9 cellular contexts compared by ENCODE assay signal in the genomic region with DNA sequence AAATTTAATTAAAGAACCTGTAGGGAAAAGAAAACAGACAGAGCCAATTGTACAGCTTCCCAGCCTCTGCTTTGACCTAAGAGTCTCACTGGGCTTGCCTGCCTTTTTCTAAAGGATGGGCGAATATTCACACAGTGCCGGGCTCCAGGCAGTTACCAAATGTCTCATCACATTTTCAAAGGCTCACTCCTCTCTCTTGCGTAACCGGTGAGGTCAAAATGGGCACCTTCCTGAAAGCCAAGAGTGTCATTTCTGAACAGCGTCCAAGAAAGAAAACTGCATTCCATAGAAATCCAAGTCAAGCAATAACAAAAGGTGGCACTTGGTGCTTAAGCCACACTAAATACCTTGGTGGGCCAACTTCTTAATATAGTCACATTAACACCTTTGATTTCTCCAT. TPM values are rescaled to one million over a fixed set of nuclear protein-coding genes. Genes with fewer than 3 reads are reported as not detected.
DNase-seq lines count a peak whose midpoint lies in the region; ATAC-seq and TF ChIP-seq lines count a peak whose summit lies in the region.
"Had no signal": no experiment of that assay in that cellular context is flagged by ENCODE, and none has a peak within 500 bp of the region (broad histone marks: within the 10 kb centered on the region; RNA-seq: fewer than 3 reads in every experiment).

No MANE protein-coding gene starts in this region.

- DNase-seq in ELR (ENCODE audit: low read depth), result peak; percentile 61
- DNase-seq in RWPE2 (ENCODE audit: low spot score), result no peak
- DNase-seq in fibroblast of the aortic adventitia (ENCODE audit: low read depth), result peak; percentile 59
- DNase-seq in trophoblast cell, result peak; percentile 19 to 59
- no peak for DNase-seq in T-helper 2 cell treated with Interferon-gamma antibody and Interleukin-4, amounts not matched to agents 5 μg/mL and 100 μg/mL, for 36 hours (ENCODE audit: low spot score)
- no peak for DNase-seq in NCI-H2081 treated with DMSO at 0.1 percent for 48 hours (lab: John Stamatoyannopoulos, UW)
- DNase-seq: activated T-cell treated with anti-CD3 and anti-CD28 coated beads for 4 hours had no signal

- H3K4ac ChIP-seq in trophoblast cell (ENCODE audit: low read depth, low read length), result no peak overlapping the region

- H3K27ac ChIP-seq in RWPE2 (ENCODE audit: poor library complexity, severe bottlenecking) (no peak overlapping the region), trophoblast cell (ENCODE audit: low read depth, low read length) (no peak overlapping the region)

- H3K4me1 Mint-ChIP-seq in T-helper 2 cell treated with Interferon-gamma antibody and Interleukin-4, amounts not matched to agents 5 μg/mL and 100 μg/mL, for 36 hours (ENCODE audit: low read depth), result no peaks in the 10 kb centered on the region

- no peak overlapping the region for H3K4me2 ChIP-seq in trophoblast cell (ENCODE audit: low read length)

- no peaks in the 10 kb centered on the region for H3K79me1 ChIP-seq in trophoblast cell (ENCODE audit: low read length)

- H2BK5ac ChIP-seq in trophoblast cell (ENCODE audit: low read depth, low read length, poor library complexity), result no peak overlapping the region

- no peak overlapping the region for H3K14ac ChIP-seq in trophoblast cell (ENCODE audit: low read length)

- WGBS in trophoblast cell (ENCODE audit: extremely low coverage, insufficient coverage, insufficient read length), result no CpG with 5 or more reads among the region's 5 CpGs

- H3K27ac Mint-ChIP-seq in T-helper 2 cell treated with Interferon-gamma antibody and Interleukin-4, amounts not matched to agents 5 μg/mL and 100 μg/mL, for 36 hours, result no peak overlapping the region

- no peaks in the 10 kb centered on the region for H3K36me3 ChIP-seq in RWPE2 (ENCODE audit: low read depth)
- no peaks in the 10 kb centered on the region for H3K36me3 ChIP-seq in trophoblast cell (ENCODE audit: control insufficient read depth in 1 of 2, insufficient read depth in 2 of 2, low read length in 2 of 2)

- H4K91ac ChIP-seq in trophoblast cell (ENCODE audit: low read depth, low read length), result no peak overlapping the region

- ATAC-seq in RWPE2 (ENCODE audit: low read depth) (peak; percentile 77), HG02763 (IDR thresholded peaks at IDR 0.05; ENCODE audit: unreplicated experiment) (no peak), GM21381 (IDR thresholded peaks at IDR 0.05; ENCODE audit: unreplicated experiment) (no peak)

- H3K4me3 ChIP-seq in RWPE2 (ENCODE audit: severe bottlenecking) (no peak overlapping the region), fibroblast of the aortic adventitia (ENCODE audit: low read depth, low read length) (no peak overlapping the region), trophoblast cell (ENCODE audit: low read depth, low read length) (no peak overlapping the region)

- TF ChIP-seq CTCF in RWPE2 (IDR thresholded peaks at IDR 0.05; ENCODE audit: poor library complexity, severe bottlenecking), result no peak
- no peak for TF ChIP-seq CTCF in fibroblast of the aortic adventitia (IDR thresholded peaks at IDR 0.05; ENCODE audit: insufficient read depth, low read length)

- H3K23ac ChIP-seq in trophoblast cell (ENCODE audit: low read length), result no peak overlapping the region

- H4K12ac ChIP-seq in trophoblast cell (ENCODE audit: low read depth, low read length), result no peak overlapping the region

- H3K79me2 ChIP-seq in trophoblast cell (ENCODE audit: control insufficient read depth, insufficient read depth, low read length, poor library complexity), result no peaks in the 10 kb centered on the region

- no peak overlapping the region for H2BK12ac ChIP-seq in trophoblast cell (ENCODE audit: low read length)

- H3K27me3 Mint-ChIP-seq in T-helper 2 cell treated with Interferon-gamma antibody and Interleukin-4, amounts not matched to agents 5 μg/mL and 100 μg/mL, for 36 hours (ENCODE audit: low read depth), result peaks cover 22% of the 10 kb centered on the region

- H3K9me3 Mint-ChIP-seq in T-helper 2 cell treated with Interferon-gamma antibody and Interleukin-4, amounts not matched to agents 5 μg/mL and 100 μg/mL, for 36 hours, result no peaks in the 10 kb centered on the region

- peaks cover 13% of the 10 kb centered on the region for H3K4me1 ChIP-seq in RWPE2 (ENCODE audit: insufficient read depth, poor library complexity, severe bottlenecking)
- H3K4me1 ChIP-seq in trophoblast cell (ENCODE audit: control insufficient read depth in 1 of 2, insufficient read depth in 2 of 2, low read length in 2 of 2), result peaks cover 0 to 2% of the 10 kb centered on the region in 2 experiments

- no peak overlapping the region for H2AFZ ChIP-seq in trophoblast cell (ENCODE audit: insufficient read depth, low read length, poor library complexity)

- no peaks in the 10 kb centered on the region for H3K36me3 Mint-ChIP-seq in T-helper 2 cell treated with Interferon-gamma antibody and Interleukin-4, amounts not matched to agents 5 μg/mL and 100 μg/mL, for 36 hours (ENCODE audit: low read depth)

- no peaks in the 10 kb centered on the region for H3K9me3 ChIP-seq in RWPE2 (ENCODE audit: severe bottlenecking)
- H3K9me3 ChIP-seq in trophoblast cell (ENCODE audit: insufficient read depth, low read depth, low read length), result no peaks in the 10 kb centered on the region

- no peak overlapping the region for H3K18ac ChIP-seq in trophoblast cell (ENCODE audit: low read length)

- H4K8ac ChIP-seq in trophoblast cell (ENCODE audit: low read depth, low read length), result no peak overlapping the region

- no peaks in the 10 kb centered on the region for H3K27me3 ChIP-seq in RWPE2 (ENCODE audit: insufficient read depth, poor library complexity, severe bottlenecking)
- H3K27me3 ChIP-seq in trophoblast cell (ENCODE audit: insufficient read depth, low read length), result no peaks in the 10 kb centered on the region

- H3K4me3 Mint-ChIP-seq in T-helper 2 cell treated with Interferon-gamma antibody and Interleukin-4, amounts not matched to agents 5 μg/mL and 100 μg/mL, for 36 hours, result no peak overlapping the region

- no peak overlapping the region for H2BK120ac ChIP-seq in trophoblast cell (ENCODE audit: insufficient read depth, low read length, poor library complexity)

- H3K9ac ChIP-seq in trophoblast cell (ENCODE audit: low read length), result no peak overlapping the region

- H2AK5ac ChIP-seq in trophoblast cell (ENCODE audit: low read length), result no peak overlapping the region

RNA-seq across cellular contexts. Expression of a gene that starts 0.7 kb away (rescaled TPM):
- total RNA-seq in fibroblast of the aortic adventitia (ENCODE audit: low replicate concordance), result 2.4 and 6.0 TPM in 2 replicates
- polyA plus RNA-seq in trophoblast cell (2013), result 0.35 and 0.42 TPM in 2 replicates

Comparison
In these comparisons a context has a peak if more than half of its experiments do, and no peak if none do; other contexts are left out.
1. DNase-seq: peak in ELR (single experiment), fibroblast of the aortic adventitia (single experiment) and trophoblast cell (2 of 2); none in RWPE2 (single experiment), T-helper 2 cell treated with Interferon-gamma antibody and Interleukin-4, amounts not matched to agents 5 μg/mL and 100 μg/mL, for 36 hours (single experiment) and NCI-H2081 treated with DMSO at 0.1 percent for 48 hours (single experiment).